ENCODE assay signal across 1 cellular context in genomic region chr3:142117452-142117851, GRCh38.
TF ChIP-seq lines count a peak whose summit lies in the region.

No MANE protein-coding gene starts in this region.

TF ChIP-seq in HepG2, 621 proteins besides CTCF, POLR2A, EP300 and RAD21:
- TF ChIP-seq GATAD2A (CRISPR knock-in tag; IDR thresholded peaks at IDR 0.05), result peak; percentile 3; the same call in 1 of the 2 replicates
- TF ChIP-seq SRSF9 (IDR thresholded peaks at IDR 0.05; ENCODE audit: borderline replicate concordance, insufficient read depth, low read depth, low read length, poor library complexity, severe bottlenecking), result no peak
- TF ChIP-seq PAXIP1 (CRISPR knock-in tag; conservative IDR thresholded peaks at IDR 0.05), result 0 out of 2 replicates have a peak, but pooled peaks have one; percentile 5
